17 cellular contexts compared by ENCODE assay signal in the genomic region with DNA sequence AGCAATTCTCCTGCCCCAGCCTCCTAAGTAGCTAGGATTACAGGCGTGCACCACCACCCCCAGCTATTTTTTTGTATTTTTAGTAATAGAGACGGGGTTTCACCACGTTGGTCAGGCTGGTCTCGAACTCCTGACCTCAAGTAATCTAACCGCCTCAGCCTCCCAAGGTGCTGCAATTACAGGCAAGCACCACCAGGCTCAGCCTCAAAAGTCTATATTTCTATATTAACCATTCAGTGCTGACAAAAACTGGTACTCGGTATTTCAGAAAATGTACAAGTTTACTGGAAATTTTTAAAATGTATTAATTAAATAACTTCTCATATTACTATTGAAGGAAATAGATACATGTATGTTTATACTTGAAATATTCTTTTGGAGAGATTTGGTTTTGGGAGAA. TPM values are rescaled to one million over a fixed set of nuclear protein-coding genes. Genes with fewer than 3 reads are reported as not detected.
DNase-seq lines count a peak whose midpoint lies in the region; ATAC-seq and TF ChIP-seq lines count a peak whose summit lies in the region.
"Had no signal": no experiment of that assay in that cellular context is flagged by ENCODE, and none has a peak within 500 bp of the region (broad histone marks: within the 10 kb centered on the region; RNA-seq: fewer than 3 reads in every experiment).

No MANE protein-coding gene starts in this region.

- DNase-seq in left ventricle myocardium inferior (no peak), Right ventricle myocardium inferior (ENCODE audit: missing footprints) (no peak), MV-4-11 (lab: John Stamatoyannopoulos, UW) (peak; percentile 9), dermis blood vessel endothelial cell (peak; percentile 21), type B pancreatic cell (ENCODE audit: extremely low spot score, unreplicated experiment) (no peak), dedifferentiated amniotic fluid mesenchymal stem cell (ENCODE audit: extremely low spot score) (no peak), activated T-cell treated with anti-CD3 and anti-CD28 coated beads for 4 hours (no peak), globus pallidus (ENCODE audit: low spot score) (no peak)
- DNase-seq: activated naive CD4-positive, alpha-beta T cell; central memory CD4-positive, alpha-beta T cell; NCI-H1436 treated with DMSO at 0.1 percent for 48 hours; stimulated activated CD4-positive, alpha-beta T cell treated with anti-CD3 and anti-CD28 coated beads, Interleukin-12 subunit alpha, Interleukin-12 subunit beta, amount 100 ng/mL, for 4 hours had no signal

- no peaks in the 10 kb centered on the region for H3K27me3 ChIP-seq in left ventricle myocardium inferior (ENCODE audit: low read depth)
- H3K27me3 ChIP-seq: suprapubic skin had no signal

- H3K36me3 Mint-ChIP-seq in type B pancreatic cell: peaks cover 15% of the 10 kb centered on the region

- no peak overlapping the region for H3K4me3 Mint-ChIP-seq in type B pancreatic cell

- peaks cover 15% of the 10 kb centered on the region for H3K4me1 Mint-ChIP-seq in type B pancreatic cell (ENCODE audit: unreplicated experiment)

- peaks cover 12% of the 10 kb centered on the region for H3K36me3 ChIP-seq in left ventricle myocardium inferior

- TF ChIP-seq CTCF in left ventricle myocardium inferior (IDR thresholded peaks at IDR 0.05; ENCODE audit: borderline replicate concordance) (peak; percentile 10), type B pancreatic cell (conservative IDR thresholded peaks at IDR 0.05) (peak; percentile 63)

- ATAC-seq in Right ventricle myocardium inferior: no peak

- no peak overlapping the region for H3K27ac ChIP-seq in left ventricle myocardium inferior (replicated peaks)
- H3K27ac ChIP-seq: suprapubic skin had no signal

- no peaks in the 10 kb centered on the region for H3K27me3 Mint-ChIP-seq in type B pancreatic cell
- H3K27me3 Mint-ChIP-seq: CD8-positive, alpha-beta memory T cell had no signal

- no peak overlapping the region for H3K4me3 ChIP-seq in left ventricle myocardium inferior
- H3K4me3 ChIP-seq: lung, suprapubic skin had no signal

- intact Hi-C loops in left ventricle myocardium inferior (cut with micrococcal nuclease) (no loop called here), Right ventricle myocardium inferior (cut with DNase I) (loop anchor here (5.0 kb wide), 1 partner anchor 36 kb away; the partner anchor contains the start of gene CYBC1)

- no peaks in the 10 kb centered on the region for H3K9me3 Mint-ChIP-seq in type B pancreatic cell
- H3K9me3 Mint-ChIP-seq: CD8-positive, alpha-beta memory T cell had no signal

- H3K9me3 ChIP-seq in left ventricle myocardium inferior (replicated peaks): no peaks in the 10 kb centered on the region
- H3K9me3 ChIP-seq: suprapubic skin had no signal

- H3K4me1 ChIP-seq in left ventricle myocardium inferior: peaks cover 38% of the 10 kb centered on the region

- H3K27ac Mint-ChIP-seq in type B pancreatic cell: no peak overlapping the region

RNA-seq across cellular contexts. Expression of gene HEXD, which starts 1.4 kb away (rescaled TPM):
- total RNA-seq in left ventricle myocardium inferior (14.1 TPM), Right ventricle myocardium inferior (14.4 TPM), dermis blood vessel endothelial cell (13.1 and 22.0 TPM in 2 replicates), type B pancreatic cell (ENCODE audit: low replicate concordance) (47.5 and 49.7 TPM in 2 replicates)

RNA-seq across cellular contexts. Expression of gene OGFOD3, which starts 1.6 kb away (rescaled TPM):
- total RNA-seq in left ventricle myocardium inferior: 28.0 TPM
- total RNA-seq in Right ventricle myocardium inferior: 23.5 TPM
- total RNA-seq in dermis blood vessel endothelial cell: 35.1 and 44.0 TPM in 2 replicates
- total RNA-seq in type B pancreatic cell (ENCODE audit: low replicate concordance): 24.5 and 31.6 TPM in 2 replicates

RNA-seq across cellular contexts. Expression of gene CYBC1, which starts 33.8 kb away (rescaled TPM):
- total RNA-seq in left ventricle myocardium inferior (23.8 TPM), Right ventricle myocardium inferior (29.4 TPM), dermis blood vessel endothelial cell (59.8 and 75.4 TPM in 2 replicates), type B pancreatic cell (ENCODE audit: low replicate concordance) (51.1 and 78.1 TPM in 2 replicates)

RNA-seq across cellular contexts. Expression of gene NARF, which starts 41.8 kb away (rescaled TPM):
- total RNA-seq in left ventricle myocardium inferior (69.2 TPM), Right ventricle myocardium inferior (72.7 TPM), dermis blood vessel endothelial cell (85.5 and 105 TPM in 2 replicates), type B pancreatic cell (ENCODE audit: low replicate concordance) (75.4 and 111 TPM in 2 replicates)

RNA-seq across cellular contexts. Expression of gene UTS2R, which starts 45.2 kb away (rescaled TPM):
- total RNA-seq in left ventricle myocardium inferior (1.4 TPM), Right ventricle myocardium inferior (0.76 TPM), dermis blood vessel endothelial cell (not detected in 2 replicates), type B pancreatic cell (ENCODE audit: low replicate concordance) (0.21 and 0.97 TPM in 2 replicates)
- total RNA-seq: activated CD8-positive, alpha-beta memory T cell treated with anti-CD3 and anti-CD28 coated beads for 36 hours; CD8-positive, alpha-beta memory T cell; osteocyte; suprapubic skin had no signal

Comparison
In these comparisons a context has a peak if more than half of its experiments do, and no peak if none do; other contexts are left out.
1. DNase-seq: peak in MV-4-11 (single experiment) and dermis blood vessel endothelial cell (single experiment); none in left ventricle myocardium inferior (single experiment), Right ventricle myocardium inferior (single experiment), type B pancreatic cell (single experiment), dedifferentiated amniotic fluid mesenchymal stem cell (single experiment), activated T-cell treated with anti-CD3 and anti-CD28 coated beads for 4 hours (single experiment) and globus pallidus (single experiment).